In the genomic region with DNA sequence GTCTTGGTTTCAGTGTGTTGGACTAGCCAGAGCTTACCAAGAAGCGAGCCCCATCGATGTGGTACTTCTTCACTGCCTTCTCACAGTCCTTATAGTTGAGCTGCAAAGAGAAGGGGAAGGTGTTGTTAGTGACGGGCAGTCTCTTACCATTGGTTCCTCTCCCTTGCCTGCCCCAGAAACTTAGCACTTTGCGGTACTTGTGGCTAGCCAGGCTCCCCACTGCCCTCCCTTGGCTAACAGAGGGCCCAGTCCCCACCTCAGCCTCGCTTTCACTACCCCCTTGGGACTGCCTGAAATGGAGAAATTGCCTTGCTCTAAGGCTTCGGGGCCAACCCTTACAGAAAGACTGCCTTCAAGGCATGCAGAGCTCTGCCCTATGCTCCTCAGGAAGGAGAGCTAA, we compare ENCODE assay signal across 9 cellular contexts. TPM values are rescaled to one million over a fixed set of nuclear protein-coding genes. Genes with fewer than 3 reads are reported as not detected.
DNase-seq lines count a peak whose midpoint lies in the region; ATAC-seq and TF ChIP-seq lines count a peak whose summit lies in the region.
"Had no signal": no experiment of that assay in that cellular context is flagged by ENCODE, and none has a peak within 500 bp of the region (broad histone marks: within the 10 kb centered on the region; RNA-seq: fewer than 3 reads in every experiment).

No MANE protein-coding gene starts in this region.

- DNase-seq in colonic mucosa (peak; percentile 59), endothelial cell (ENCODE audit: low spot score) (no peak), glutamatergic neuron (no peak), NCI-H446 treated with DMSO at 0.1 percent for 48 hours (lab: John Stamatoyannopoulos, UW) (no peak)

- H3K4me1 Mint-ChIP-seq in stimulated activated naive CD8-positive, alpha-beta T cell treated with anti-CD3 and anti-CD28 coated beads, Interleukin-15, Interleukin-2, amounts not matched to agents 100 ng/mL and 50 ng/mL, for 24 hours (ENCODE audit: low read depth), result peaks cover 87% of the 10 kb centered on the region
- H3K4me1 Mint-ChIP-seq in endothelial cell (ENCODE audit: unreplicated experiment) (peaks cover 24% of the 10 kb centered on the region), glutamatergic neuron (ENCODE audit: low read depth, unreplicated experiment) (no peaks in the 10 kb centered on the region)

- ATAC-seq in GM18508 (IDR thresholded peaks at IDR 0.05; ENCODE audit: insufficient read depth, unreplicated experiment) (peak; percentile 88), GM21619 (IDR thresholded peaks at IDR 0.05; ENCODE audit: unreplicated experiment) (peak; percentile 76)
- ATAC-seq: K562 had no signal

- H3K27ac Mint-ChIP-seq in stimulated activated naive CD8-positive, alpha-beta T cell treated with anti-CD3 and anti-CD28 coated beads, Interleukin-15, Interleukin-2, amounts not matched to agents 100 ng/mL and 50 ng/mL, for 24 hours, result peak overlapping the region; percentile 95
- H3K27ac Mint-ChIP-seq in endothelial cell (ENCODE audit: unreplicated experiment) (no peak overlapping the region), glutamatergic neuron (ENCODE audit: unreplicated experiment) (no peak overlapping the region)

- H3K9ac ChIP-seq in colonic mucosa (ENCODE audit: low read depth in 2 of 2, low read length in 2 of 2), result no peak overlapping the region

- no peaks in the 10 kb centered on the region for H3K27me3 ChIP-seq in colonic mucosa

- intact Hi-C loops in colonic mucosa (cut with DNase I), result no loop called here

- H3K4me3 ChIP-seq in colonic mucosa, result no peak overlapping the region
- H3K4me3 ChIP-seq: K562 had no signal

- no peak for TF ChIP-seq CTCF in colonic mucosa (IDR thresholded peaks at IDR 0.05)
- TF ChIP-seq CTCF in endothelial cell (IDR thresholded peaks at IDR 0.05; ENCODE audit: unreplicated experiment), result no peak
- TF ChIP-seq CTCF in glutamatergic neuron (IDR thresholded peaks at IDR 0.05; ENCODE audit: partially characterized antibody, unreplicated experiment), result no peak

- H3K9me3 ChIP-seq in KOPT-K1 (ENCODE audit: insufficient read depth, low read length, poor library complexity, severe bottlenecking), result no peaks in the 10 kb centered on the region
- H3K9me3 ChIP-seq in colonic mucosa, result no peaks in the 10 kb centered on the region

- H3K36me3 ChIP-seq in KOPT-K1 (ENCODE audit: insufficient read depth, low read length), result peaks cover 82% of the 10 kb centered on the region
- H3K36me3 ChIP-seq in colonic mucosa, result no peaks in the 10 kb centered on the region

- no peaks in the 10 kb centered on the region for H3K4me1 ChIP-seq in colonic mucosa

- H3K9me3 Mint-ChIP-seq in stimulated activated naive CD8-positive, alpha-beta T cell treated with anti-CD3 and anti-CD28 coated beads, Interleukin-15, Interleukin-2, amounts not matched to agents 100 ng/mL and 50 ng/mL, for 24 hours, result no peaks in the 10 kb centered on the region
- peaks cover 12% of the 10 kb centered on the region for H3K9me3 Mint-ChIP-seq in endothelial cell (ENCODE audit: unreplicated experiment)
- peaks cover 3% of the 10 kb centered on the region for H3K9me3 Mint-ChIP-seq in glutamatergic neuron (ENCODE audit: unreplicated experiment)

- H3K27ac ChIP-seq in KOPT-K1 (ENCODE audit: low read depth, low read length, poor library complexity, severe bottlenecking) (peak overlapping the region; percentile 98), colonic mucosa (no peak overlapping the region)

- H3K4me3 Mint-ChIP-seq in stimulated activated naive CD8-positive, alpha-beta T cell treated with anti-CD3 and anti-CD28 coated beads, Interleukin-15, Interleukin-2, amounts not matched to agents 100 ng/mL and 50 ng/mL, for 24 hours, result peak overlapping the region; percentile 99
- H3K4me3 Mint-ChIP-seq in endothelial cell (ENCODE audit: unreplicated experiment) (no peak overlapping the region), glutamatergic neuron (ENCODE audit: unreplicated experiment) (no peak overlapping the region)

- H3K27me3 Mint-ChIP-seq in stimulated activated naive CD8-positive, alpha-beta T cell treated with anti-CD3 and anti-CD28 coated beads, Interleukin-15, Interleukin-2, amounts not matched to agents 100 ng/mL and 50 ng/mL, for 24 hours, result no peaks in the 10 kb centered on the region
- peaks cover 11% of the 10 kb centered on the region for H3K27me3 Mint-ChIP-seq in endothelial cell (ENCODE audit: unreplicated experiment)
- peaks cover 8% of the 10 kb centered on the region for H3K27me3 Mint-ChIP-seq in glutamatergic neuron (ENCODE audit: unreplicated experiment)

- peaks cover 93% of the 10 kb centered on the region for H3K36me3 Mint-ChIP-seq in stimulated activated naive CD8-positive, alpha-beta T cell treated with anti-CD3 and anti-CD28 coated beads, Interleukin-15, Interleukin-2, amounts not matched to agents 100 ng/mL and 50 ng/mL, for 24 hours (ENCODE audit: low read depth)
- H3K36me3 Mint-ChIP-seq in endothelial cell (ENCODE audit: low read depth, unreplicated experiment) (peaks cover 47% of the 10 kb centered on the region), glutamatergic neuron (ENCODE audit: unreplicated experiment) (no peaks in the 10 kb centered on the region)

RNA-seq across cellular contexts. Expression of a gene that starts 4.3 kb away (rescaled TPM):
- 10 to 100 TPM in 1 of 2 donors, 1 to 10 TPM in 1; 8.0 to 13.4 TPM for total RNA-seq in colonic mucosa
- 13.8 TPM for total RNA-seq in endothelial cell (ENCODE audit: unreplicated experiment)
- total RNA-seq in glutamatergic neuron (ENCODE audit: unreplicated experiment), result not detected
